1 cellular context compared by ENCODE assay signal in genomic region chr12:75390899-75391538, GRCh38.
A peak's percentile ranks its signal among the peaks of the same experiment; 100 is the strongest.
TF ChIP-seq lines count a peak whose summit lies in the region.

TSS of gene GLIPR1L2 (plus strand) at chr12:75391089. CDS start at chr12:75391117, 28 bp downstream.

TF ChIP-seq in GM12878, 131 proteins besides CTCF, POLR2A, EP300 and RAD21 (continued from another document and continues in another):
- TF ChIP-seq KAT2A (conservative IDR thresholded peaks at IDR 0.05; ENCODE audit: control insufficient read depth, low read depth, low read length) (no peak), BACH1 (IDR thresholded peaks at IDR 0.05; ENCODE audit: borderline replicate concordance) (no peak), GABPA (IDR thresholded peaks at IDR 0.05; ENCODE audit: low read depth) (no peak), IRF4 (IDR thresholded peaks at IDR 0.05; ENCODE audit: low read depth, low read length) (no peak), E2F8 (IDR thresholded peaks at IDR 0.05; ENCODE audit: low read depth, partially characterized antibody) (no peak), KLF5 (IDR thresholded peaks at IDR 0.05; ENCODE audit: partially characterized antibody) (no peak), FOXK2 (IDR thresholded peaks at IDR 0.05) (no peak), POLR2AphosphoS5 (IDR thresholded peaks at IDR 0.05; ENCODE audit: low read length) (peak; percentile 49; the same call in 1 of the 2 replicates), MLLT1 (IDR thresholded peaks at IDR 0.05) (0 out of 2 replicates have a peak, but pooled peaks have one; percentile 22), JUND (IDR thresholded peaks at IDR 0.05; ENCODE audit: low read depth, low read length) (no peak), FOXM1 (IDR thresholded peaks at IDR 0.05; ENCODE audit: low read depth, low read length) (peak; percentile 81), KDM1A (IDR thresholded peaks at IDR 0.05; ENCODE audit: borderline replicate concordance) (no peak), HSF1 (IDR thresholded peaks at IDR 0.05; ENCODE audit: low read depth, low read length) (no peak), SREBF1 (IDR thresholded peaks at IDR 0.05; ENCODE audit: low read length) (no peak), MXI1 (IDR thresholded peaks at IDR 0.05; ENCODE audit: low read depth, low read length) (peak; percentile 63), NFYA (IDR thresholded peaks at IDR 0.05; ENCODE audit: borderline replicate concordance, low read depth, low read length) (no peak), PAX8 (IDR thresholded peaks at IDR 0.05) (no peak), SMAD1 (IDR thresholded peaks at IDR 0.05; ENCODE audit: low read depth, partially characterized antibody) (no peak), BHLHE40 (IDR thresholded peaks at IDR 0.05; ENCODE audit: borderline replicate concordance in 1 of 2, low read depth in 2 of 2, low read length in 1 of 2) (peak; percentile 46 to 52; a peak in 2 of 4 replicates), NRF1 (conservative IDR thresholded peaks at IDR 0.05; ENCODE audit: low read depth, low read length) (peak; percentile 91), TCF3 (IDR thresholded peaks at IDR 0.05; ENCODE audit: borderline replicate concordance, insufficient read depth, low read depth, low read length) (no peak), JUNB (IDR thresholded peaks at IDR 0.05) (no peak), E4F1 (IDR thresholded peaks at IDR 0.05; ENCODE audit: borderline replicate concordance, partially characterized antibody) (no peak), RCOR1 (conservative IDR thresholded peaks at IDR 0.05; ENCODE audit: low read depth, low read length) (peak; percentile 81; the same call in 1 of the 2 replicates), RB1 (IDR thresholded peaks at IDR 0.05; ENCODE audit: borderline replicate concordance) (no peak), PKNOX1 (IDR thresholded peaks at IDR 0.05) (peak; percentile 97), SMARCA5 (IDR thresholded peaks at IDR 0.05) (peak; percentile 83), PRDM15 (CRISPR knock-in tag; IDR thresholded peaks at IDR 0.05) (no peak), IKZF2 (IDR thresholded peaks at IDR 0.05) (peak; percentile 7 to 42; a peak in 1 of 4 replicates), HDAC6 (IDR thresholded peaks at IDR 0.05; ENCODE audit: unreplicated experiment) (no peak), ZNF622 (IDR thresholded peaks at IDR 0.05) (no peak), BMI1 (IDR thresholded peaks at IDR 0.05; ENCODE audit: borderline replicate concordance) (no peak), ZBED1 (IDR thresholded peaks at IDR 0.05; ENCODE audit: borderline replicate concordance) (no peak), SIX5 (IDR thresholded peaks at IDR 0.05; ENCODE audit: low read depth, low read length, severe bottlenecking) (no peak), CBX3 (IDR thresholded peaks at IDR 0.05; ENCODE audit: borderline replicate concordance, low read depth) (no peak), YY1 (IDR thresholded peaks at IDR 0.05; ENCODE audit: low read depth, low read length) (peak; percentile 80), CHD1 (IDR thresholded peaks at IDR 0.05; ENCODE audit: low read depth, low read length) (no peak), ASH2L (IDR thresholded peaks at IDR 0.05; ENCODE audit: borderline replicate concordance, low read depth) (no peak), SMC3 (IDR thresholded peaks at IDR 0.05; ENCODE audit: borderline replicate concordance, low read length) (peak; percentile 60), ATF7 (IDR thresholded peaks at IDR 0.05; ENCODE audit: low read depth) (peak; percentile 56; the same call in 1 of the 2 replicates), ZNF217 (IDR thresholded peaks at IDR 0.05) (peak; percentile 26; the same call in 1 of the 2 replicates), NFXL1 (IDR thresholded peaks at IDR 0.05; ENCODE audit: borderline replicate concordance) (peak; percentile 96), HCFC1 (IDR thresholded peaks at IDR 0.05; ENCODE audit: low read length) (0 out of 2 replicates have a peak, but pooled peaks have one; percentile 26), TAF1 (IDR thresholded peaks at IDR 0.05; ENCODE audit: borderline replicate concordance, low read depth, low read length) (no peak), USF1 (IDR thresholded peaks at IDR 0.05; ENCODE audit: borderline replicate concordance, extremely low read length, insufficient read depth, low read depth, low read length) (no peak), PAX5 (IDR thresholded peaks at IDR 0.05; ENCODE audit: borderline replicate concordance, low read depth, low read length) (peak; percentile 58; the same call in 1 of the 2 replicates), SUZ12 (IDR thresholded peaks at IDR 0.05; ENCODE audit: unreplicated experiment) (no peak), RAD51 (IDR thresholded peaks at IDR 0.05) (no peak), MTA2 (IDR thresholded peaks at IDR 0.05; ENCODE audit: low read depth) (0 out of 2 replicates have a peak, but pooled peaks have one; percentile 38), POU2F2 (IDR thresholded peaks at IDR 0.05; ENCODE audit: borderline replicate concordance, low read depth, low read length) (no peak), ETV6 (conservative IDR thresholded peaks at IDR 0.05 in 1 of 2, IDR thresholded peaks at IDR 0.05 in 1 of 2; ENCODE audit: borderline replicate concordance in 1 of 2, low read depth in 1 of 2) (no peak), ZNF274 (IDR thresholded peaks at IDR 0.05; ENCODE audit: insufficient read depth, insufficient read length) (no peak), SIN3A (IDR thresholded peaks at IDR 0.05; ENCODE audit: low read depth, low read length) (0 out of 2 replicates have a peak, but pooled peaks have one; percentile 59), ZBTB4 (CRISPR knock-in tag; IDR thresholded peaks at IDR 0.05) (no peak)
